Comparison of ENCODE assay signal across 8 cellular contexts in the genomic region with DNA sequence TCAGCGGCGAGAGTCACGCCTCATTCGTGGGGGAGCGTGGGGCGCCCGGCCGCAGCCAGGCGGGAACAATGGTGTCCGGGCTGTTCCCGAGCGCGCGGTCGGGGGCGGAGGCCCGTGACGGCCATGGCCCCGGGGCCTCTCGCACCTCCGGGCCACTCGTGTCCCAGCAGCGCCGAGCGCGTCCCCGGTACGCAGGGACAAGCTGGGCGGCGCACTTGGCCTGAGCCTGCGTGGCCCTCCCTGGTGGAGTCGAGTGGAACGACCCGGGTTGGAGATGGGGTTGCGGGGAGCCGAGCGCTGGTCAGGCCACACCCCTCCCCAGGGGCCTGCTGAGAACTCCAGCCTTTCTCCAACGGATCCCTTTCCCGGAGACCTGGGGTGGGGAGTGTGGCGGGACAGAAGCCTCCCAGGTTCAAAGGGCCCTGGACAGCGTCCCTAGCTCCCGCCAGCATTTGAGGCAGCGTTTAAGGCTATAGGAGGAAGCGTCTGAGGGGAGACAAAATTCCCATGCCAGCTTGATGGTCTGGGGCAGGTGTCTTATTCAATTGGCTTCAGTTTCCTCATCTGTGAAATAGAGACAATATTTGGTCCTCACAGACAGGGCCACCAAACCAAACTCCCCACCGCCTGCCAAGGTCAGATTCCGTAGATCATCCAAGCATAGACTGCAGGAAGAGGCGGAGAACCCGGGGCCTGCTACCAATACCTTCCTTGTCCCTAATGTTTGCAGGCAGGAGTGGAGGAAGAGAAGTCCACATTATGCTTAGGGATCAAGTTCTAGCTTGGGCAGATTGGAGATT. TPM values are rescaled to one million over a fixed set of nuclear protein-coding genes. Genes with fewer than 3 reads are reported as not detected.
DNase-seq lines count a peak whose midpoint lies in the region; ATAC-seq, FAIRE-seq and TF ChIP-seq lines count a peak whose summit lies in the region.

No MANE protein-coding gene starts in this region.

- no peaks in the 10 kb centered on the region for H4K20me1 ChIP-seq in SU-DHL-6 (ENCODE audit: low read depth, low read length)
- H4K20me1 ChIP-seq in mammary epithelial cell (ENCODE audit: insufficient read depth, low read length): no peaks in the 10 kb centered on the region

- intact Hi-C loops in mammary epithelial cell (cut with micrococcal nuclease) (no loop called here), kidney (cut with DNase I) (no loop called here)

- peak; percentile 65 for DNase-seq in EL
- peak; percentile 48 for DNase-seq in HK-2 (ENCODE audit: unreplicated experiment)
- DNase-seq in mammary epithelial cell: no peak
- peak; percentile 92 for DNase-seq in kidney
- peak; percentile 40 for DNase-seq in stimulated activated CD4-positive, alpha-beta T cell treated with anti-CD3 and anti-CD28 coated beads, Interleukin-1b, Interleukin-23, amount 100 ng/mL, for 48 hours
- DNase-seq in NCI-H1694 (lab: John Stamatoyannopoulos, UW): no peak

- BruUV-seq in mammary epithelial cell (replicated peaks; lab: Mats Ljungman, UMichigan): no TSS peak

- peaks cover 4% of the 10 kb centered on the region; the same call in 1 of the 2 replicates for H3K36me3 ChIP-seq in SU-DHL-6 (ENCODE audit: low read length)
- no peaks in the 10 kb centered on the region for H3K36me3 ChIP-seq in mammary epithelial cell (ENCODE audit: insufficient read depth, low read length)
- H3K36me3 ChIP-seq in kidney (ENCODE audit: control insufficient read depth in 1 of 2, insufficient read depth in 2 of 2, low read length in 2 of 2): peaks cover 0 to 6% of the 10 kb centered on the region in 2 donors

- H3K27ac ChIP-seq in SU-DHL-6 (ENCODE audit: low read depth, low read length) (peak overlapping the region; percentile 39), mammary epithelial cell (ENCODE audit: insufficient read depth, low read depth, low read length) (peak overlapping the region; percentile 82), kidney (ENCODE audit: low read depth in 2 of 2, low read length in 2 of 2) (peak overlapping the region; percentile 95 to 97)

- peaks cover 38% of the 10 kb centered on the region for H3F3A ChIP-seq in SU-DHL-6 (ENCODE audit: insufficient read depth)

- H3K79me2 ChIP-seq in SU-DHL-6 (ENCODE audit: insufficient read depth, low read length) (peaks cover 41% of the 10 kb centered on the region), mammary epithelial cell (ENCODE audit: insufficient read depth, low read length) (peaks cover 40% of the 10 kb centered on the region)

- H3K9me3 ChIP-seq in SU-DHL-6 (ENCODE audit: insufficient read depth, low read length) (no peaks in the 10 kb centered on the region), mammary epithelial cell (replicated peaks; ENCODE audit: insufficient read depth, low read length) (no peaks in the 10 kb centered on the region), kidney (ENCODE audit: control insufficient read depth in 1 of 2, low read length in 2 of 2) (no peaks in the 10 kb centered on the region)

- peak; percentile 14 for ATAC-seq in GM21367 (IDR thresholded peaks at IDR 0.05; ENCODE audit: unreplicated experiment)

- no peaks in the 10 kb centered on the region for H3K27me3 ChIP-seq in SU-DHL-6 (ENCODE audit: low read length)
- no peaks in the 10 kb centered on the region for H3K27me3 ChIP-seq in mammary epithelial cell (ENCODE audit: insufficient read depth, low read length)

- TF ChIP-seq CTCF in SU-DHL-6 (IDR thresholded peaks at IDR 0.05; ENCODE audit: insufficient read depth, low read length, poor library complexity, severe bottlenecking) (no peak), mammary epithelial cell (conservative IDR thresholded peaks at IDR 0.05 in 1 of 2, IDR thresholded peaks at IDR 0.05 in 1 of 2; ENCODE audit: extremely low read depth in 1 of 2, insufficient read depth in 1 of 2, low read depth in 1 of 2, low read length in 2 of 2) (no peak), kidney (IDR thresholded peaks at IDR 0.05; ENCODE audit: borderline replicate concordance, extremely low read depth, insufficient read depth) (no peak)

- H2AFZ ChIP-seq in SU-DHL-6 (ENCODE audit: low read depth, low read length, severe bottlenecking) (peak overlapping the region; percentile 6), mammary epithelial cell (ENCODE audit: low read depth, low read length) (peak overlapping the region; percentile 91)

- CTCF ChIA-PET in mammary epithelial cell (lab: Charles Lee; ENCODE audit: low non-redundant PET): interaction anchor here (0.7 kb wide), 1 partner anchor 307 kb away, joined by 4 read pairs; no protein-coding TSS in a partner anchor

- peak overlapping the region; percentile 91 for H3K4me3 ChIP-seq in SU-DHL-6 (ENCODE audit: insufficient read depth, low read length, poor library complexity, severe bottlenecking)
- peak overlapping the region; percentile 78 to 89 (median 79) for H3K4me3 ChIP-seq in mammary epithelial cell (replicated peaks in 1 of 3; ENCODE audit: insufficient read depth in 1 of 3, low read depth in 2 of 3, low read length in 3 of 3)
- H3K4me3 ChIP-seq in kidney (ENCODE audit: low read length in 2 of 2): peak overlapping the region; percentile 69 to 74

- FAIRE-seq in kidney (lab: Jason Lieb, UNC): no peak

- peak overlapping the region; percentile 85 for H3K9ac ChIP-seq in SU-DHL-6 (ENCODE audit: low read length)
- H3K9ac ChIP-seq in mammary epithelial cell (ENCODE audit: insufficient read depth, low read length): peak overlapping the region; percentile 92
- H3K9ac ChIP-seq in kidney (ENCODE audit: low read length in 2 of 2): peak overlapping the region; percentile 65 to 70

- in situ Hi-C loops in mammary epithelial cell (cut with MboI; ENCODE audit: low sequenced_read_pairs in 2 of 2): loop anchor here (10.0 to 25.0 kb wide), 2 partner anchors 152 to 309 kb away; no protein-coding TSS in a partner anchor

- peaks cover 34% of the 10 kb centered on the region for H3K4me1 ChIP-seq in mammary epithelial cell (ENCODE audit: insufficient read depth, low read length)
- H3K4me1 ChIP-seq in kidney (ENCODE audit: control insufficient read depth in 1 of 2, insufficient read depth in 1 of 2, low read depth in 1 of 2, low read length in 2 of 2): peaks cover 22 to 25% of the 10 kb centered on the region in 2 donors

- H3K9me2 ChIP-seq in SU-DHL-6 (replicated peaks; ENCODE audit: insufficient read depth, low read length): no peaks in the 10 kb centered on the region

- WGBS in mammary epithelial cell (ENCODE audit: low coverage, missing lambda C conversion rate): 21% methylated on average over 14 of the region's 48 CpGs

- peak overlapping the region; percentile 99 for H3K4me2 ChIP-seq in SU-DHL-6 (ENCODE audit: low read depth, low read length, poor library complexity, severe bottlenecking)
- peak overlapping the region; percentile 82 for H3K4me2 ChIP-seq in mammary epithelial cell (ENCODE audit: insufficient read depth, low read depth, low read length)

- dilution Hi-C loops in mammary epithelial cell (cut with HindIII; ENCODE audit: low sequenced_read_pairs): no loop called here

RNA-seq across cellular contexts. Expression of gene CNDP2, which starts 0.5 kb away (rescaled TPM):
- total RNA-seq in mammary epithelial cell: 100 to 1,000 TPM; 130 to 159 TPM
- 97.7 TPM for polyA plus RNA-seq in mammary epithelial cell
- polyA minus RNA-seq in mammary epithelial cell: 111 TPM
- total RNA-seq in kidney: 740 TPM
- polyA plus RNA-seq in kidney (ENCODE audit: insufficient read depth, low read depth, low replicate concordance): 499 TPM

RNA-seq across cellular contexts. Expression of gene CNDP1, which starts 37.6 kb away (rescaled TPM):
- total RNA-seq in mammary epithelial cell: under 1 TPM in 1 of 2 donors, not detected in 1; under 0.01 TPM
- not detected for polyA plus RNA-seq in mammary epithelial cell
- not detected for polyA minus RNA-seq in mammary epithelial cell
- total RNA-seq in kidney: 1.4 TPM
- 2.9 TPM for polyA plus RNA-seq in kidney (ENCODE audit: insufficient read depth, low read depth, low replicate concordance)

RNA-seq across cellular contexts. Expression of gene DIPK1C, which starts 39.6 kb away (rescaled TPM):
- total RNA-seq in mammary epithelial cell: not detected
- not detected for polyA plus RNA-seq in mammary epithelial cell
- polyA minus RNA-seq in mammary epithelial cell: not detected
- 0.09 TPM for total RNA-seq in kidney
- not detected for polyA plus RNA-seq in kidney (ENCODE audit: insufficient read depth, low read depth, low replicate concordance)

Comparison
In these comparisons a context has a peak if more than half of its experiments do, and no peak if none do; other contexts are left out.
1. DNase-seq: peak in EL (single experiment), HK-2 (single experiment), kidney (single experiment) and stimulated activated CD4-positive, alpha-beta T cell treated with anti-CD3 and anti-CD28 coated beads, Interleukin-1b, Interleukin-23, amount 100 ng/mL, for 48 hours (single experiment); none in mammary epithelial cell (single experiment) and NCI-H1694 (single experiment).
2. H3K27ac ChIP-seq: peak in every context shown above with its lines; median percentile 96 in kidney; 82 in mammary epithelial cell; 39 in SU-DHL-6.
3. Peak in every context shown above with its lines, with median percentiles within 50 percentile points of each other: H3K4me3 ChIP-seq and H3K9ac ChIP-seq.